In the genomic region with DNA sequence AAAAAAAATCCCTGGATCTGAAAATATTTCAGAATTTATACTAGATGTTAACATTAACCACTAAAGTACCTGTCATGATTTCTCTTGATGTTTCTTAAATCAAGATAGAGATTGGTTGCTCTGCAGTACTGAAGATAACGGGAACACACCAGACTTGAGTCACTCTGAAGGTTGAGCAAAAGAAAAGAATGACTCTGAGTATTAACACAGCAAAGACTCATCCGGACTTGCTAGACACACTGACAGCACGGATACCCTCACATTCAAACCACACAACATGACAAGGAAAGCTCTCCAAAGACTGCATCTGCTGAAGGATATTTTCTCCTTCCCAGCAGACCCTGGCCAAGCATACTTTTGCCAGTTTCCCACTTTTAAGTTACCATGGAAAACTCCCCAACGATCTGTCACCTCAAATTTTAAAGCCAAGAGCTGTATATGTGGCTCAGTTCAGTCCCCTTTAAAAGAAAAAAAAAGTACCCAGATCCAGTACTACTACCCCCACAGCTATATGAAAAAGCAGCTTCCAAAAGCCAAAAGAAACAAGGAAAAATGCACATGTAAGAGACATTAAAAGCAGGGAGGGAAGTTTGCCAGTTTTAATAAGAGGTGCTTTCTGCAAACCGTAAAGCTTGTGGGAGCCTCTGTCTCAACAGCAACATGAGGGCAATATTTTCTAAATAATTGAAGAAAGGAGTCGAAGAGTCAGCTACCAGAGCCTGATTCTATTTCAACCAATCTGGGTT, we compare ENCODE assay signal across 18 cellular contexts.
"Had no signal": no experiment of that assay in that cellular context is flagged by ENCODE, and none has a peak within 500 bp of the region (broad histone marks: within the 10 kb centered on the region; RNA-seq: fewer than 3 reads in every experiment).

No MANE protein-coding gene starts in this region.

- H3K36me3 Mint-ChIP-seq: neural progenitor cell had no signal

- H3K36me3 ChIP-seq: neural progenitor cell, uterus had no signal

- DNase-seq: activated CD4-positive, alpha-beta T cell treated with anti-CD3 and anti-CD28 coated beads, Interleukin-2, amount 50 U/mL, for 4 hours; activated CD8-positive, alpha-beta memory T cell treated with anti-CD3 and anti-CD28 coated beads, Interleukin-2, amount 10 ng/mL, durations not matched to agents 7 days and 5 days; activated effector memory CD4-positive, alpha-beta T cell treated with Interleukin-2 at 50 U/mL for 16 hours; activated T-cell treated with anti-CD3 and anti-CD28 coated beads, Interleukin-2, amount 50 U/mL, for 24 hours; dermis blood vessel endothelial cell; esophagus squamous epithelium; heart left ventricle; islet precursor cell; left ventricle myocardium superior; retina; stimulated activated CD4-positive, alpha-beta T cell treated with anti-CD3 and anti-CD28 coated beads, Interleukin-15, amount 100 ng/mL, for 24 hours; stimulated activated CD4-positive, alpha-beta T cell treated with anti-CD3 and anti-CD28 coated beads, Interleukin-4, amount 100 ng/mL, for 24 hours; thyroid gland; uterus had no signal

- H3K27ac Mint-ChIP-seq: activated CD8-positive, alpha-beta memory T cell treated with anti-CD3 and anti-CD28 coated beads, Interleukin-2, amount 10 ng/mL, durations not matched to agents 7 days and 5 days; activated naive CD4-positive, alpha-beta T cell treated with anti-CD3 and anti-CD28 coated beads, Interleukin-2, amount 50 U/mL, for 72 hours; activated T-cell treated with anti-CD3 and anti-CD28 coated beads, Interleukin-2, amount 50 U/mL, for 24 hours; neural progenitor cell had no signal

- H3K4me3 ChIP-seq: esophagus squamous epithelium, heart left ventricle, neural progenitor cell, thyroid gland, uterus had no signal

- ATAC-seq: activated CD4-positive, CD25-positive, alpha-beta regulatory T cell treated with anti-CD3 and anti-CD28 coated beads, Interleukin-2, amount 50 U/mL, for 24 hours; activated CD8-positive, alpha-beta memory T cell treated with anti-CD3 and anti-CD28 coated beads, Interleukin-2, amount 10 ng/mL, durations not matched to agents 7 days and 5 days; activated naive CD4-positive, alpha-beta T cell treated with anti-CD3 and anti-CD28 coated beads, Interleukin-2, amount 50 U/mL, for 72 hours had no signal

- H3K9me3 Mint-ChIP-seq: activated naive CD4-positive, alpha-beta T cell treated with anti-CD3 and anti-CD28 coated beads, Interleukin-2, amount 50 U/mL, for 72 hours; activated T-cell treated with anti-CD3 and anti-CD28 coated beads, Interleukin-2, amount 50 U/mL, for 24 hours; neural progenitor cell had no signal

- H3K27ac ChIP-seq: neural progenitor cell, parathyroid adenoma, thyroid gland had no signal

- H3K4me3 Mint-ChIP-seq: activated CD8-positive, alpha-beta memory T cell treated with anti-CD3 and anti-CD28 coated beads, Interleukin-2, amount 10 ng/mL, durations not matched to agents 7 days and 5 days; activated T-cell treated with anti-CD3 and anti-CD28 coated beads, Interleukin-2, amount 50 U/mL, for 24 hours; neural progenitor cell had no signal

- H3K27me3 Mint-ChIP-seq: activated CD8-positive, alpha-beta memory T cell treated with anti-CD3 and anti-CD28 coated beads, Interleukin-2, amount 10 ng/mL, durations not matched to agents 7 days and 5 days; activated T-cell treated with anti-CD3 and anti-CD28 coated beads, Interleukin-2, amount 50 U/mL, for 24 hours had no signal

- H3K4me1 ChIP-seq: parathyroid adenoma, thyroid gland, uterus had no signal

- H3K27me3 ChIP-seq: esophagus squamous epithelium, heart left ventricle, neural progenitor cell, thyroid gland, uterus had no signal

- H3K9me3 ChIP-seq: esophagus squamous epithelium, heart left ventricle, thyroid gland, uterus had no signal
